In the genomic region with DNA sequence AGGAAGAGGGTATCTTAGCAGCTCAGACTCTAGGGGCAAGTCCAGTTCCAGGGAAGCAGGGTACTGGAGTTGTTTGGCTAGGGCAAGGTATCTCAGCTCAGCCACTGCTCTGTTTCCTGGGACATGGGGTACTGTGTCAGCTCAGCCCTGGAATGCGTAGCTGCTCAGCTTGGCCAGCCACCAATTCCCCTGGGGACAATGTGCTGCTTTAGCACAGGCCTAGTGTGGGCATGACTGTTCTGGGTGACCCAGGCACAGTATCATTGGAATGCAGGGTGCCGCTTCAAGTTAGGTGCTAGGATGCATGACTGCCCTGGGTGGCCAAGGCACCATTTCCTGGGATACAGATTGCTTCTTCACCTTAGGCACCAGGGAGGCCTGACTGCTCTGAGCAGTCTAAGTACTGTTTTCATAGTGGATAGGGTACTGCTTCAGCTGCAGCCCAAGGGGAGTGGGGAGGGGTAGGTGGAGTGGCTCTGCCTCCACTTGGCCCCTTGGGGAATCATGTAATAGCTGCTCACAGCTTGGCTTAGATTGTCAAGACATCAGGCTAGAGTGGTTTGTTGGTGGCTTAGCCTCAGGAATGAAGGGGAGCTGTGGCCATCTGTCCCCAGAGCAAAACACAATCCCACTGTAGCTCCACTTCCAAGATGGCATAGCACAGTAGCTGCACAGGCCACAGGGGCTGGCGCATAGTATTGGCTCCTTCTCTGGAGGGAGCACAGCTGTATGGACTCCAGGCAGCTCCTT, we compare ENCODE assay signal across 15 cellular contexts. TPM values are rescaled to one million over a fixed set of nuclear protein-coding genes. Genes with fewer than 3 reads are reported as not detected.
DNase-seq lines count a peak whose midpoint lies in the region; ATAC-seq, FAIRE-seq and TF ChIP-seq lines count a peak whose summit lies in the region.
"Had no signal": no experiment of that assay in that cellular context is flagged by ENCODE, and none has a peak within 500 bp of the region (broad histone marks: within the 10 kb centered on the region; RNA-seq: fewer than 3 reads in every experiment).

No MANE protein-coding gene starts in this region.

- peaks cover 64% of the 10 kb centered on the region for H3K36me3 Mint-ChIP-seq in nephron progenitor cell (ENCODE audit: low read depth)
- peaks cover 42% of the 10 kb centered on the region for H3K36me3 Mint-ChIP-seq in progenitor cell of endocrine pancreas (ENCODE audit: insufficient read depth)

- H3K4me3 Mint-ChIP-seq in nephron progenitor cell = no peak overlapping the region
- no peak overlapping the region for H3K4me3 Mint-ChIP-seq in progenitor cell of endocrine pancreas (ENCODE audit: low read depth)

- ATAC-seq in foreskin keratinocyte = peak; percentile 20

- H3K27me3 ChIP-seq in foreskin keratinocyte = no peaks in the 10 kb centered on the region

- H3K4me1 Mint-ChIP-seq in nephron progenitor cell (peaks cover 16% of the 10 kb centered on the region), progenitor cell of endocrine pancreas (ENCODE audit: low read depth) (no peaks in the 10 kb centered on the region)

- H3K27ac ChIP-seq in foreskin keratinocyte = no peak overlapping the region
- H3K27ac ChIP-seq: epithelial cell of prostate had no signal

- DNase-seq in AG10803 (ENCODE audit: low read depth) (peak; percentile 9), NCI-H82 (lab: John Stamatoyannopoulos, UW) (peak; percentile 91), foreskin keratinocyte (peak in 1 of 2 donors; percentile 12), nephron progenitor cell (no peak), progenitor cell of endocrine pancreas (ENCODE audit: low spot score, unreplicated experiment) (no peak), RCC 7860 (ENCODE audit: low spot score) (no peak), GDM1 (lab: John Stamatoyannopoulos, UW) (no peak)
- no peak for DNase-seq in stimulated activated naive CD4-positive, alpha-beta T cell (lab: John Stamatoyannopoulos, UW)
- DNase-seq: NCI-H146; stimulated activated CD4-positive, alpha-beta T cell treated with anti-CD3 and anti-CD28 coated beads, Interleukin-4, amount 100 ng/mL, for 24 hours; T1000 had no signal

- peak overlapping the region; percentile 32 for H3K27ac Mint-ChIP-seq in nephron progenitor cell
- H3K27ac Mint-ChIP-seq in progenitor cell of endocrine pancreas = no peak overlapping the region

- no peak for TF ChIP-seq CTCF in AG10803 (conservative IDR thresholded peaks at IDR 0.05; ENCODE audit: low read length)
- TF ChIP-seq CTCF in foreskin keratinocyte (conservative IDR thresholded peaks at IDR 0.05) = no peak
- TF ChIP-seq CTCF in nephron progenitor cell (IDR thresholded peaks at IDR 0.05) = no peak
- TF ChIP-seq CTCF in progenitor cell of endocrine pancreas (IDR thresholded peaks at IDR 0.05; ENCODE audit: unreplicated experiment) = no peak

- no peaks in the 10 kb centered on the region for H3K27me3 Mint-ChIP-seq in nephron progenitor cell (ENCODE audit: low read depth, poor library complexity)
- no peaks in the 10 kb centered on the region for H3K27me3 Mint-ChIP-seq in progenitor cell of endocrine pancreas

- H3K9me3 Mint-ChIP-seq in nephron progenitor cell (peaks cover 37% of the 10 kb centered on the region), progenitor cell of endocrine pancreas (ENCODE audit: low read depth) (peaks cover 18% of the 10 kb centered on the region)

- no peak overlapping the region for H3K4me3 ChIP-seq in AG10803 (ENCODE audit: low read length)

- FAIRE-seq in RCC 7860 (lab: Jason Lieb, UNC) = no peak
- FAIRE-seq: astrocyte had no signal

- no peaks in the 10 kb centered on the region for H3K4me1 ChIP-seq in foreskin keratinocyte

RNA-seq across cellular contexts. Expression of gene MADD, which starts 36.0 kb away (rescaled TPM):
- total RNA-seq in foreskin keratinocyte = 15.3 and 16.8 TPM in 2 replicates
- polyA plus RNA-seq in foreskin keratinocyte = 7.7 and 8.0 TPM in 2 replicates
- 63.8 and 66.5 TPM in 2 replicates for total RNA-seq in progenitor cell of endocrine pancreas

RNA-seq across cellular contexts. Expression of gene MYBPC3, which starts 46.6 kb away (rescaled TPM):
- total RNA-seq in foreskin keratinocyte (not detected in 2 replicates), progenitor cell of endocrine pancreas (0.10 and 0.22 TPM in 2 replicates)
- not detected in 2 replicates for polyA plus RNA-seq in foreskin keratinocyte
- total RNA-seq: astrocyte had no signal
- polyA plus RNA-seq: AG04450, neural cell had no signal

RNA-seq across cellular contexts. Expression of gene NR1H3, which starts 48.1 kb away (rescaled TPM):
- total RNA-seq in foreskin keratinocyte (8.8 and 8.9 TPM in 2 replicates), progenitor cell of endocrine pancreas (25.8 and 26.7 TPM in 2 replicates)
- polyA plus RNA-seq in foreskin keratinocyte = 8.5 and 9.2 TPM in 2 replicates

RNA-seq across cellular contexts. Expression of gene ACP2, which starts 57.3 kb away (rescaled TPM):
- 22.6 and 23.6 TPM in 2 replicates for total RNA-seq in foreskin keratinocyte
- polyA plus RNA-seq in foreskin keratinocyte = 20.2 and 20.8 TPM in 2 replicates
- 58.1 and 60.2 TPM in 2 replicates for total RNA-seq in progenitor cell of endocrine pancreas

Comparison
In these comparisons a context has a peak if more than half of its experiments do, and no peak if none do; other contexts are left out.
1. DNase-seq: peak in AG10803 (single experiment) and NCI-H82 (single experiment); none in nephron progenitor cell (single experiment), progenitor cell of endocrine pancreas (single experiment), RCC 7860 (single experiment), stimulated activated naive CD4-positive, alpha-beta T cell (0 of 6) and GDM1 (single experiment).